ENCODE assay signal across 9 cellular contexts in genomic region chr5:132029609-132030008, GRCh38. TPM values are rescaled to one million over a fixed set of nuclear protein-coding genes. Genes with fewer than 3 reads are reported as not detected.
"Had no signal": no experiment of that assay in that cellular context is flagged by ENCODE, and none has a peak within 500 bp of the region (broad histone marks: within the 10 kb centered on the region; RNA-seq: fewer than 3 reads in every experiment).

No MANE protein-coding gene starts in this region.

- H3K36me3 ChIP-seq: HAP-1 had no signal

- H2AFZ ChIP-seq: GM23248 had no signal

- H3K9me3 ChIP-seq: HAP-1 had no signal

- ATAC-seq: HCT116 had no signal

- H3K9ac ChIP-seq: GM23248 had no signal

- FAIRE-seq: HTR-8/SVneo had no signal

- H3K27ac ChIP-seq: GM23248 had no signal

- DNase-seq: GM23248, GOT3, IMR-90 had no signal

- H3K4me3 ChIP-seq: GM23248, HAP-1 had no signal

- H3K4me1 ChIP-seq: HAP-1 had no signal

RNA-seq across cellular contexts. Expression of gene ACSL6, which starts 18.2 kb away (rescaled TPM):
- total RNA-seq: HT-29, IMR-90 had no signal
- polyA plus RNA-seq: GM23248, IMR-90 had no signal

RNA-seq across cellular contexts. Expression of gene IL3, which starts 30.8 kb away (rescaled TPM):
- total RNA-seq: GM23248, H4, H7, HT-29, IMR-90 had no signal
- polyA plus RNA-seq: GM23248, IMR-90 had no signal

RNA-seq across cellular contexts. Expression of gene CSF2, which starts 44.0 kb away (rescaled TPM):
- total RNA-seq: GM23248, H7, IMR-90 had no signal
- polyA plus RNA-seq: GM23248 had no signal
